Comparison of ENCODE assay signal across 23 cellular contexts in genomic region chr6:100163035-100163434, GRCh38.
DNase-seq lines count a peak whose midpoint lies in the region; ATAC-seq, FAIRE-seq and TF ChIP-seq lines count a peak whose summit lies in the region.
"Had no signal": no experiment of that assay in that cellular context is flagged by ENCODE, and none has a peak within 500 bp of the region (broad histone marks: within the 10 kb centered on the region; RNA-seq: fewer than 3 reads in every experiment).

No MANE protein-coding gene starts in this region.

- H3K36me3 ChIP-seq in GM23338 (ENCODE audit: insufficient read depth) (no peaks in the 10 kb centered on the region), iPS-18a (ENCODE audit: control insufficient read depth, low read depth, low read length) (no peaks in the 10 kb centered on the region), heart left ventricle (no peaks in the 10 kb centered on the region)
- H3K36me3 ChIP-seq: SJSA1 had no signal

- H2BK5ac ChIP-seq in H9 (ENCODE audit: insufficient read length, low read length): no peak overlapping the region

- H2BK15ac ChIP-seq in H9 (ENCODE audit: low read depth, low read length): no peak overlapping the region

- no peaks in the 10 kb centered on the region for H3K79me1 ChIP-seq in H9 (ENCODE audit: insufficient read depth, low read depth, low read length, poor library complexity, severe bottlenecking)

- H3K4me3 Mint-ChIP-seq in GM23338 (peak overlapping the region; percentile 8), H9 (peak overlapping the region in 1 of 2 experiments; percentile 13; a peak in 1 of 5 replicates), CD14-positive monocyte (no peak overlapping the region)
- H3K4me3 Mint-ChIP-seq: CD8-positive, alpha-beta T cell had no signal

- peak; percentile 70 for DNase-seq in GM23338 (ENCODE audit: low spot score)
- peak; percentile 44 for DNase-seq in H9
- DNase-seq in NCI-H2227 treated with DMSO at 0.1 percent for 48 hours (lab: John Stamatoyannopoulos, UW): peak; percentile 55
- no peak for DNase-seq in RCC 7860 (ENCODE audit: low spot score)
- no peak for DNase-seq in heart left ventricle
- DNase-seq in CD14-positive monocyte (ENCODE audit: low spot score): no peak
- DNase-seq: C1 segment of cervical spinal cord; Caco-2; CD8-positive, alpha-beta T cell; GOT3; MM.1S; NCI-H1436; NCI-H187; NCI-H526 treated with DMSO at 0.1 percent for 48 hours; PC-9; Right ventricle myocardium superior; RPMI8226; T-helper 2 cell had no signal

- no peak overlapping the region for H2BK12ac ChIP-seq in H9 (ENCODE audit: insufficient read length, low read depth, low read length)

- no peaks in the 10 kb centered on the region for H3K79me2 ChIP-seq in GM23338 (replicated peaks; ENCODE audit: insufficient read depth)
- no peaks in the 10 kb centered on the region for H3K79me2 ChIP-seq in H9 (ENCODE audit: insufficient read depth, low read length)

- H3K4me3 ChIP-seq in GM23338 (peak overlapping the region; percentile 8), iPS-18a (ENCODE audit: low read length) (peak overlapping the region; percentile 33), heart left ventricle (no peak overlapping the region)
- H3K4me3 ChIP-seq: A549, PC-9, SJSA1 had no signal

- no peak overlapping the region for H3K4ac ChIP-seq in H9 (ENCODE audit: low read depth, low read length)

- no peak overlapping the region for H2BK120ac ChIP-seq in H9 (ENCODE audit: low read depth, low read length, poor library complexity, severe bottlenecking)

- no peak overlapping the region for H3K56ac ChIP-seq in H9 (ENCODE audit: insufficient read length, low read depth, low read length)

- H4K20me1 ChIP-seq in GM23338 (replicated peaks; ENCODE audit: insufficient read depth) (no peaks in the 10 kb centered on the region), H9 (ENCODE audit: control insufficient read depth, insufficient read depth, insufficient read length) (no peaks in the 10 kb centered on the region)

- H3K9me3 Mint-ChIP-seq in GM23338: no peaks in the 10 kb centered on the region
- no peaks in the 10 kb centered on the region; a peak in 1 of 5 replicates for H3K9me3 Mint-ChIP-seq in H9
- H3K9me3 Mint-ChIP-seq in CD14-positive monocyte: no peaks in the 10 kb centered on the region

- no peak overlapping the region for H2BK20ac ChIP-seq in H9 (ENCODE audit: low read depth, low read length, poor library complexity, severe bottlenecking)

- no peak overlapping the region for H2AFZ ChIP-seq in GM23338
- no peak overlapping the region for H2AFZ ChIP-seq in H9 (ENCODE audit: low read length)
- H2AFZ ChIP-seq: PC-9 had no signal

- no peaks in the 10 kb centered on the region for H3K23me2 ChIP-seq in H9 (ENCODE audit: insufficient read length, low read depth, low read length, poor library complexity, severe bottlenecking)

- no peaks in the 10 kb centered on the region for H3K27me3 ChIP-seq in GM23338 (ENCODE audit: insufficient read depth)
- no peaks in the 10 kb centered on the region; the same call in 1 of the 2 replicates for H3K27me3 ChIP-seq in H9 (ENCODE audit: insufficient read depth, low read length)
- H3K27me3 ChIP-seq in iPS-18a (ENCODE audit: control insufficient read depth, insufficient read depth, low read length): peaks cover 12% of the 10 kb centered on the region
- no peaks in the 10 kb centered on the region for H3K27me3 ChIP-seq in heart left ventricle
- H3K27me3 ChIP-seq: SJSA1 had no signal

- H3K9me3 ChIP-seq in H9 (ENCODE audit: control insufficient read depth, low read depth, low read length) (no peaks in the 10 kb centered on the region), iPS-18a (ENCODE audit: control insufficient read depth, low read depth, low read length) (no peaks in the 10 kb centered on the region), heart left ventricle (no peaks in the 10 kb centered on the region)
- H3K9me3 ChIP-seq: A549, Caco-2, SJSA1 had no signal

- H3K27ac Mint-ChIP-seq in GM23338 (no peak overlapping the region), H9 (peak overlapping the region in 2 of 3 experiments; percentile 4 to 40; a peak in 2 of 7 replicates), CD14-positive monocyte (peak overlapping the region in 1 of 7 donors; percentile 29)
- H3K27ac Mint-ChIP-seq: CD8-positive, alpha-beta T cell had no signal

- no peak overlapping the region for H3K14ac ChIP-seq in H9 (ENCODE audit: insufficient read depth, low read length)

- no peak for FAIRE-seq in RCC 7860 (lab: Jason Lieb, UNC)
- FAIRE-seq: A549, G401.6 had no signal

- H3K9me2 ChIP-seq in GM23338 (ENCODE audit: insufficient read depth): no peaks in the 10 kb centered on the region

- peaks cover 8% of the 10 kb centered on the region; the same call in 1 of the 2 replicates for H3F3A ChIP-seq in GM23338 (replicated peaks; ENCODE audit: low read depth)

- H3K4me1 ChIP-seq in GM23338 (ENCODE audit: insufficient read depth): peaks cover 60% of the 10 kb centered on the region
- peaks cover 13% of the 10 kb centered on the region; the same call in 1 of the 2 replicates for H3K4me1 ChIP-seq in H9 (ENCODE audit: insufficient read depth, low read length)
- H3K4me1 ChIP-seq in iPS-18a (ENCODE audit: control insufficient read depth, low read depth, low read length): peaks cover 59% of the 10 kb centered on the region
- H3K4me1 ChIP-seq in heart left ventricle: no peaks in the 10 kb centered on the region
- H3K4me1 ChIP-seq: A549, Caco-2, SJSA1 had no signal

- no peak overlapping the region for H3K27ac ChIP-seq in GM23338 (ENCODE audit: low read depth)
- no peak overlapping the region for H3K27ac ChIP-seq in H9 (ENCODE audit: insufficient read length, low read depth, low read length)
- H3K27ac ChIP-seq in iPS-18a (ENCODE audit: low read length): no peak overlapping the region
- no peak overlapping the region for H3K27ac ChIP-seq in heart left ventricle
- H3K27ac ChIP-seq: A549, KMS-11, PC-9, SJSA1 had no signal

- no peak for TF ChIP-seq POLR2A in heart left ventricle (IDR thresholded peaks at IDR 0.05)

- H3K27me3 Mint-ChIP-seq in GM23338 (ENCODE audit: insufficient read depth, low read depth, poor library complexity) (peaks cover 11% of the 10 kb centered on the region), H9 (ENCODE audit: low read depth) (peaks cover 6% of the 10 kb centered on the region; the same call in 1 of the 2 replicates), CD14-positive monocyte (ENCODE audit: low read depth in 3 of 3) (peaks cover 0 to 5% (median 3%) of the 10 kb centered on the region in 3 donors)

- intact Hi-C loops in heart left ventricle (cut with DNase I): no loop called here
- intact Hi-C loops in CD14-positive monocyte (cut with micrococcal nuclease): no loop called here

- H3K4me1 Mint-ChIP-seq in GM23338 (peaks cover 50% of the 10 kb centered on the region), H9 (peaks cover 58 to 60% of the 10 kb centered on the region in 2 experiments), CD14-positive monocyte (no peaks in the 10 kb centered on the region)

- H3K23ac ChIP-seq in H9 (ENCODE audit: insufficient read length, low read depth, low read length): no peak overlapping the region

- no peak overlapping the region for H3T11ph ChIP-seq in H9 (ENCODE audit: low read length)

- H4K8ac ChIP-seq in H9 (replicated peaks; ENCODE audit: insufficient read length, low read depth, low read length): no peak overlapping the region

- no peak for TF ChIP-seq CTCF in GM23338 (conservative IDR thresholded peaks at IDR 0.05; ENCODE audit: low read depth in 2 of 2)
- no peak for TF ChIP-seq CTCF in H9 (conservative IDR thresholded peaks at IDR 0.05)
- TF ChIP-seq CTCF in heart left ventricle (IDR thresholded peaks at IDR 0.05): no peak
- TF ChIP-seq CTCF in CD14-positive monocyte (IDR thresholded peaks at IDR 0.05): no peak

- ATAC-seq in GM23338: peak; percentile 73
- no peak for ATAC-seq in heart left ventricle
- ATAC-seq: A549; CD8-positive, alpha-beta T cell had no signal

- no peak overlapping the region for H4K5ac ChIP-seq in H9 (ENCODE audit: insufficient read length, low read depth, low read length)

- WGBS in H9 (ENCODE audit: extremely low coverage, insufficient read length, low lambda C conversion rate): no CpG with 5 or more reads among the region's 5 CpGs
- 24 to 34% (median 29%) methylated on average over 5 of the region's 5 CpGs for WGBS in heart left ventricle, 4 donors

- H3K36me3 Mint-ChIP-seq in GM23338 (ENCODE audit: low read depth): no peaks in the 10 kb centered on the region
- H3K36me3 Mint-ChIP-seq in H9 (ENCODE audit: insufficient read depth in 1 of 3, low read depth in 3 of 3): no peaks in the 10 kb centered on the region
- no peaks in the 10 kb centered on the region for H3K36me3 Mint-ChIP-seq in CD14-positive monocyte
- H3K36me3 Mint-ChIP-seq: CD8-positive, alpha-beta T cell had no signal

- no peak overlapping the region for H3K18ac ChIP-seq in H9 (ENCODE audit: insufficient read length, low read depth, low read length)

- H2AK5ac ChIP-seq in H9 (ENCODE audit: insufficient read length, low read length): no peak overlapping the region

- no peak overlapping the region for H4K91ac ChIP-seq in H9 (ENCODE audit: insufficient read length, low read depth, low read length)

- H3K9ac ChIP-seq in H9 (ENCODE audit: extremely low read depth, insufficient read length, low read length): no peak overlapping the region
- H3K9ac ChIP-seq in iPS-18a (ENCODE audit: low read length): no peak overlapping the region
- H3K9ac ChIP-seq: KMS-11 had no signal

- peak overlapping the region; percentile 47 for H3K4me2 ChIP-seq in GM23338
- H3K4me2 ChIP-seq in H9 (ENCODE audit: insufficient read depth, insufficient read length, low read length): peak overlapping the region; percentile 56
- H3K4me2 ChIP-seq: A549, KMS-11, PC-9 had no signal

TF ChIP-seq in GM23338, 12 proteins besides CTCF, POLR2A, EP300 and RAD21 (continues in another document):
- TF ChIP-seq EZH2 (IDR thresholded peaks at IDR 0.05; ENCODE audit: low read depth, unreplicated experiment): no peak
- peak; percentile 52; the same call in 1 of the 2 replicates for TF ChIP-seq NANOG (IDR thresholded peaks at IDR 0.05; ENCODE audit: borderline replicate concordance)
- no peak for TF ChIP-seq CREB1 (CRISPR knock-in tag; IDR thresholded peaks at IDR 0.05; ENCODE audit: low read depth)
- TF ChIP-seq POLR2AphosphoS5 (IDR thresholded peaks at IDR 0.05; ENCODE audit: low read depth): no peak
- TF ChIP-seq STAT1 (IDR thresholded peaks at IDR 0.05; ENCODE audit: unreplicated experiment): no peak
- TF ChIP-seq EZH2phosphoT487 (IDR thresholded peaks at IDR 0.05; ENCODE audit: unreplicated experiment): no peak
- TF ChIP-seq ZNF331 (CRISPR knock-in tag; IDR thresholded peaks at IDR 0.05; ENCODE audit: low read depth): no peak

Comparison
In these comparisons a context has a peak if more than half of its experiments do, and no peak if none do; other contexts are left out.
1. DNase-seq: peak in GM23338 (single experiment), H9 (single experiment) and NCI-H2227 treated with DMSO at 0.1 percent for 48 hours (single experiment); none in RCC 7860 (single experiment), heart left ventricle (0 of 5) and CD14-positive monocyte (single experiment).
2. H3K4me3 ChIP-seq: peak in GM23338 (single experiment) and iPS-18a (single experiment); none in heart left ventricle (0 of 12).